ENCODE assay signal across 1 cellular context in genomic region chr14:95935228-95935822, GRCh38.
TF ChIP-seq lines count a peak whose summit lies in the region.

No MANE protein-coding gene starts in this region.

TF ChIP-seq in GM12878, 131 proteins besides CTCF, POLR2A, EP300 and RAD21 (continued from another document):
- no peak for TF ChIP-seq NFXL1 (IDR thresholded peaks at IDR 0.05; ENCODE audit: borderline replicate concordance)
- no peak for TF ChIP-seq STAT3 (IDR thresholded peaks at IDR 0.05; ENCODE audit: low read depth, low read length)
